8 cellular contexts compared by ENCODE assay signal in the genomic region with DNA sequence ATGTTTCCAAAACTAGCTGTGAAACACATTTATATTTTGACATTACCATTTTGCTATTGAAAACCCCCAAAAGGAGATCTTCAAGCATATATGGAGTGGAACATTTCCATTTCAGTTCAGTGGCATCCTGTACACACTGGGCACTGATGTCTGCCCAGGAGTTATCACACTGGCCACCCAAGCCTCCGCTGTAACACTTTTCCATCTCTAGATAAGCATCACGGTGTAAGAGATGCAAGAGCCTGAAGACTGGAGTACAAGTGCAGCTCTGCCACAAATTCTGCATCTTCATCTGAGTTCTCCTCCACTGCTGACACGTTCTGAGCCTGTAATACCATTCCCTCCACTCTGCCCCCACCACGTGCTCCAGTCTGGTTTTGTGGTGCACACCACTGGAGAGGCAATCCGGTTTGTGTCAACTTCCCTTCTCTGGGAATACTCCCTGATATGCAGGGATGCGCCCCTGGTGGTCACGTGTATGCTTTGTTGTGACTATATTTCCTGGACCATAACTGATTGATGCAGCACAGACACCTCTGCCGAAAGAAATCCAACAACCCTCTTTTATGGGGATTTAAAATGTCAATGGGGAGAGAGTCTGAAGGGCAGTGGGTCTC. TPM values are rescaled to one million over a fixed set of nuclear protein-coding genes. Genes with fewer than 3 reads are reported as not detected.
DNase-seq lines count a peak whose midpoint lies in the region; ATAC-seq and TF ChIP-seq lines count a peak whose summit lies in the region.

No MANE protein-coding gene starts in this region.

- H3K9me2 ChIP-seq in PC-3 (replicated peaks; ENCODE audit: low read length), result no peaks in the 10 kb centered on the region

- intact Hi-C loops in MCF 10A (cut with micrococcal nuclease) (no loop called here), mammary epithelial cell (cut with micrococcal nuclease) (no loop called here), PC-3 (cut with micrococcal nuclease) (no loop called here), testis (cut with DNase I; ENCODE audit: low total_unique reads) (no loop called here)

- peaks cover 94% of the 10 kb centered on the region for H3K79me2 ChIP-seq in mammary epithelial cell (ENCODE audit: insufficient read depth, low read length)
- peaks cover 89% of the 10 kb centered on the region for H3K79me2 ChIP-seq in PC-3 (ENCODE audit: low read length)

- H3K36me3 Mint-ChIP-seq in MCF 10A (ENCODE audit: insufficient read depth, unreplicated experiment), result no peaks in the 10 kb centered on the region

- TF ChIP-seq CTCF in MCF 10A (IDR thresholded peaks at IDR 0.05; ENCODE audit: unreplicated experiment) (peak; percentile 18), mammary epithelial cell (conservative IDR thresholded peaks at IDR 0.05 in 1 of 2, IDR thresholded peaks at IDR 0.05 in 1 of 2; ENCODE audit: extremely low read depth in 1 of 2, insufficient read depth in 1 of 2, low read depth in 1 of 2, low read length in 2 of 2) (no peak), PC-3 (conservative IDR thresholded peaks at IDR 0.05; ENCODE audit: low read depth, low read length) (peak; percentile 63), fibroblast of villous mesenchyme (IDR thresholded peaks at IDR 0.05; ENCODE audit: insufficient read depth, low read depth, low read length) (peak; percentile 52), testis (IDR thresholded peaks at IDR 0.05) (peak in 1 of 3 experiments; percentile 4)

- H3K4me1 ChIP-seq in mammary epithelial cell (ENCODE audit: insufficient read depth, low read length) (peaks cover 6% of the 10 kb centered on the region), PC-3 (ENCODE audit: insufficient read depth, low read length) (no peaks in the 10 kb centered on the region), testis (peaks cover 8% of the 10 kb centered on the region)

- H3K4me3 Mint-ChIP-seq in MCF 10A (ENCODE audit: unreplicated experiment), result no peak overlapping the region

- H3K9me3 ChIP-seq in mammary epithelial cell (replicated peaks; ENCODE audit: insufficient read depth, low read length), result no peaks in the 10 kb centered on the region
- no peaks in the 10 kb centered on the region for H3K9me3 ChIP-seq in PC-3 (ENCODE audit: low read length)
- H3K9me3 ChIP-seq in testis, result no peaks in the 10 kb centered on the region

- in situ Hi-C loops in mammary epithelial cell (cut with MboI; ENCODE audit: low sequenced_read_pairs in 2 of 2), result no loop called here

- TF ChIP-seq POLR2A in testis (IDR thresholded peaks at IDR 0.05), result no peak

- H3K36me3 ChIP-seq in mammary epithelial cell (ENCODE audit: insufficient read depth, low read length) (no peaks in the 10 kb centered on the region), PC-3 (ENCODE audit: low read depth, low read length) (no peaks in the 10 kb centered on the region), testis (ENCODE audit: low read depth, missing control alignments) (no peaks in the 10 kb centered on the region)

- BruUV-seq in MCF 10A (replicated peaks; lab: Mats Ljungman, UMichigan) (no TSS peak), mammary epithelial cell (replicated peaks; lab: Mats Ljungman, UMichigan) (no TSS peak), PC-3 (replicated peaks; lab: Mats Ljungman, UMichigan) (no TSS peak)

- no peak overlapping the region for H3K4me2 ChIP-seq in mammary epithelial cell (ENCODE audit: insufficient read depth, low read depth, low read length)
- no peak overlapping the region for H3K4me2 ChIP-seq in PC-3 (ENCODE audit: low read length)

- H3K27me3 Mint-ChIP-seq in MCF 10A (ENCODE audit: insufficient read depth, unreplicated experiment), result no peaks in the 10 kb centered on the region

- POLR2A ChIA-PET in MCF 10A (lab: Yijun Ruan, JAX), result no interaction called here
- POLR2A ChIA-PET in PC-3 (lab: Charles Lee; ENCODE audit: unreplicated experiment), result no interaction called here

- CTCF ChIA-PET in MCF 10A (lab: Yijun Ruan, JAX) (interaction anchor here (0.7 kb wide), 1 partner anchor 31 kb away, joined by 3 read pairs; no protein-coding TSS in a partner anchor), mammary epithelial cell (lab: Charles Lee; ENCODE audit: low non-redundant PET) (no interaction called here), PC-3 (lab: Charles Lee) (no interaction called here)

- DNase-seq in MCF 10A (ENCODE audit: unreplicated experiment) (no peak), mammary epithelial cell (no peak), PC-3 (peak; percentile 35), fibroblast of villous mesenchyme (ENCODE audit: low read depth) (peak; percentile 81), testis (peak; percentile 22)
- DNase-seq in activated CD8-positive, alpha-beta memory T cell treated with anti-CD3 and anti-CD28 coated beads, Interleukin-2, amount 50 U/mL, for 4 hours, result no peak

- H3K27ac ChIP-seq in mammary epithelial cell (ENCODE audit: insufficient read depth, low read depth, low read length) (no peak overlapping the region), PC-3 (ENCODE audit: low read length) (no peak overlapping the region), testis (no peak overlapping the region)

- ATAC-seq in PC-3, result peak; percentile 68
- ATAC-seq in HG02870 (IDR thresholded peaks at IDR 0.05; ENCODE audit: unreplicated experiment), result no peak
- ATAC-seq in HG03135 (IDR thresholded peaks at IDR 0.05; ENCODE audit: unreplicated experiment), result no peak

- H3K4me1 Mint-ChIP-seq in MCF 10A (ENCODE audit: insufficient read depth, unreplicated experiment), result peaks cover 20% of the 10 kb centered on the region

- no peaks in the 10 kb centered on the region for H3F3A ChIP-seq in PC-3 (ENCODE audit: low read length, unreplicated experiment)

- H2AFZ ChIP-seq in mammary epithelial cell (ENCODE audit: low read depth, low read length) (no peak overlapping the region), PC-3 (ENCODE audit: low read length) (no peak overlapping the region)

- no peak overlapping the region for H3K27ac Mint-ChIP-seq in MCF 10A (ENCODE audit: low read depth, unreplicated experiment)

- H3K9ac ChIP-seq in mammary epithelial cell (ENCODE audit: insufficient read depth, low read length) (no peak overlapping the region), PC-3 (ENCODE audit: low read length) (no peak overlapping the region)

- H3K9me3 Mint-ChIP-seq in MCF 10A (ENCODE audit: unreplicated experiment), result no peaks in the 10 kb centered on the region

- H4K20me1 ChIP-seq in mammary epithelial cell (ENCODE audit: insufficient read depth, low read length) (no peaks in the 10 kb centered on the region), PC-3 (ENCODE audit: low read length) (no peaks in the 10 kb centered on the region; the same call in 1 of the 2 replicates)

- H3K4me3 ChIP-seq in mammary epithelial cell (replicated peaks in 1 of 3; ENCODE audit: insufficient read depth in 1 of 3, low read depth in 2 of 3, low read length in 3 of 3) (no peak overlapping the region), PC-3 (ENCODE audit: low read length) (no peak overlapping the region), fibroblast of villous mesenchyme (ENCODE audit: low read depth, low read length) (no peak overlapping the region), testis (no peak overlapping the region)

- H3K27me3 ChIP-seq in mammary epithelial cell (ENCODE audit: insufficient read depth, low read length), result no peaks in the 10 kb centered on the region
- H3K27me3 ChIP-seq in PC-3 (ENCODE audit: low read length), result no peaks in the 10 kb centered on the region
- no peaks in the 10 kb centered on the region for H3K27me3 ChIP-seq in testis

- 89% methylated on average over 8 of the region's 8 CpGs for WGBS in mammary epithelial cell (ENCODE audit: low coverage, missing lambda C conversion rate)
- WGBS in testis, 2 donors, result 57 to 61% methylated on average over 8 of the region's 8 CpGs

- dilution Hi-C loops in mammary epithelial cell (cut with HindIII; ENCODE audit: low sequenced_read_pairs), result no loop called here

RNA-seq across cellular contexts. Expression of gene SPTLC2, which starts 12.7 kb away (rescaled TPM):
- total RNA-seq in MCF 10A (2022) (10.3 and 15.8 TPM in 2 replicates), mammary epithelial cell (10 to 100 TPM; 38.7 to 47.2 TPM), PC-3 (2014; rRNA removed) (25.6 and 27.6 TPM in 2 replicates), fibroblast of villous mesenchyme (38.3 and 48.4 TPM in 2 replicates), testis (10 to 100 TPM; 21.5 to 24.5 TPM)
- polyA plus RNA-seq in mammary epithelial cell (21.5 TPM), testis (ENCODE audit: insufficient read depth, low read depth, low replicate concordance) (11.1 TPM)
- 95.2 TPM for polyA minus RNA-seq in mammary epithelial cell

Comparison
In these comparisons a context has a peak if more than half of its experiments do, and no peak if none do; other contexts are left out.
1. CTCF ChIP-seq: peak in MCF 10A (single experiment), PC-3 (single experiment) and fibroblast of villous mesenchyme (single experiment); none in mammary epithelial cell (0 of 2).
2. DNase-seq: peak in PC-3 (single experiment), fibroblast of villous mesenchyme (single experiment) and testis (single experiment); none in MCF 10A (single experiment), mammary epithelial cell (single experiment) and activated CD8-positive, alpha-beta memory T cell treated with anti-CD3 and anti-CD28 coated beads, Interleukin-2, amount 50 U/mL, for 4 hours (single experiment).